1 cellular context compared by ENCODE assay signal in the genomic region with DNA sequence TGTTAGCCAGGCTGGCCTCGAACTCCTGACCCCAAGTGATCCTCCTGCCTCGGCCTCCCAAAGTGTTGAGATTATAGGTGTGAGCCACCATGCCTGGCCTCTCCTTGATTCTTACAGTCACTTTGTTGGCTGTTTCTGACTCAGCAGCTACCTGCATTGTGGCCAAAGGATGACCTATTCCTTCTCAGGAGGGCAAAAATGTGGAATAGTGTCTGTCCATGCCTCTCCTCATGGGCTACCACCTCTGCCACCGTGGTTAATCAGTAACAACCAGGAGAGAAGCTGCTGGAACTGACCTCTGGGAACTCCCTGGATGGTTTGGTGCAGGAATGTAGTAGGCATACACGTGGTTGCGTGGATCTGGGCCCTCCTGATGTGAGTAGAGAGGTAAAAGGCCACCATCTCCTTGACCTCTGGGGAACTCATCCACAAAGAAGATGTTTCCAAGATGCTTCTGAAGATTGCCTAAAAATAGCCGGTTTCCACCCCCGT.
TF ChIP-seq lines count a peak whose summit lies in the region.

No MANE protein-coding gene starts in this region.

TF ChIP-seq in HepG2, 621 proteins besides CTCF, POLR2A, EP300 and RAD21 (continued from another document and continues in another):
- TF ChIP-seq, protein P1, sequence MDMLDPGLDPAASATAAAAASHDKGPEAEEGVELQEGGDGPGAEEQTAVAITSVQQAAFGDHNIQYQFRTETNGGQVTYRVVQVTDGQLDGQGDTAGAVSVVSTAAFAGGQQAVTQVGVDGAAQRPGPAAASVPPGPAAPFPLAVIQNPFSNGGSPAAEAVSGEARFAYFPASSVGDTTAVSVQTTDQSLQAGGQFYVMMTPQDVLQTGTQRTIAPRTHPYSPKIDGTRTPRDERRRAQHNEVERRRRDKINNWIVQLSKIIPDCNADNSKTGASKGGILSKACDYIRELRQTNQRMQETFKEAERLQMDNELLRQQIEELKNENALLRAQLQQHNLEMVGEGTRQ (IDR thresholded peaks at IDR 0.05; ENCODE audit: low read depth, low read length), result no peak
- TF ChIP-seq, protein P1 (CRISPR knock-in tag; IDR thresholded peaks at IDR 0.05; ENCODE audit: borderline replicate concordance), result no peak
- TF ChIP-seq ZSCAN25 (CRISPR knock-in tag; IDR thresholded peaks at IDR 0.05), result no peak; the same call in 1 of the 2 replicates
- no peak for TF ChIP-seq THRA (CRISPR knock-in tag; IDR thresholded peaks at IDR 0.05; ENCODE audit: borderline replicate concordance)
- TF ChIP-seq ZNF235 (CRISPR knock-in tag; IDR thresholded peaks at IDR 0.05; ENCODE audit: borderline replicate concordance), result no peak
- peak; percentile 68; the same call in 1 of the 2 replicates for TF ChIP-seq ZMYM4 (CRISPR knock-in tag; IDR thresholded peaks at IDR 0.05)
- TF ChIP-seq, protein P2, sequence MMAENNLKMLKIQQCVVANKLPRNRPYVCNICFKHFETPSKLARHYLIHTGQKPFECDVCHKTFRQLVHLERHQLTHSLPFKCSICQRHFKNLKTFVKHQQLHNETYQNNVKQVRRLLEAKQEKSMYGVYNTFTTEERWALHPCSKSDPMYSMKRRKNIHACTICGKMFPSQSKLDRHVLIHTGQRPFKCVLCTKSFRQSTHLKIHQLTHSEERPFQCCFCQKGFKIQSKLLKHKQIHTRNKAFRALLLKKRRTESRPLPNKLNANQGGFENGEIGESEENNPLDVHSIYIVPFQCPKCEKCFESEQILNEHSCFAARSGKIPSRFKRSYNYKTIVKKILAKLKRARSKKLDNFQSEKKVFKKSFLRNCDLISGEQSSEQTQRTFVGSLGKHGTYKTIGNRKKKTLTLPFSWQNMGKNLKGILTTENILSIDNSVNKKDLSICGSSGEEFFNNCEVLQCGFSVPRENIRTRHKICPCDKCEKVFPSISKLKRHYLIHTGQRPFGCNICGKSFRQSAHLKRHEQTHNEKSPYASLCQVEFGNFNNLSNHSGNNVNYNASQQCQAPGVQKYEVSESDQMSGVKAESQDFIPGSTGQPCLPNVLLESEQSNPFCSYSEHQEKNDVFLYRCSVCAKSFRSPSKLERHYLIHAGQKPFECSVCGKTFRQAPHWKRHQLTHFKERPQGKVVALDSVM (CRISPR knock-in tag; IDR thresholded peaks at IDR 0.05), result peak; percentile 98
- TF ChIP-seq CEBPG (CRISPR knock-in tag; IDR thresholded peaks at IDR 0.05), result no peak
- 0 out of 2 replicates have a peak, but pooled peaks have one; percentile 72 for TF ChIP-seq ZNF614 (CRISPR knock-in tag; IDR thresholded peaks at IDR 0.05; ENCODE audit: borderline replicate concordance)
- no peak for TF ChIP-seq ATF1 (CRISPR knock-in tag; IDR thresholded peaks at IDR 0.05)
- no peak for TF ChIP-seq CREM (IDR thresholded peaks at IDR 0.05)
- TF ChIP-seq CREM (CRISPR knock-in tag; IDR thresholded peaks at IDR 0.05), result no peak
- TF ChIP-seq ZFP90 (CRISPR knock-in tag; IDR thresholded peaks at IDR 0.05; ENCODE audit: borderline replicate concordance), result no peak
- TF ChIP-seq REPIN1 (CRISPR knock-in tag; IDR thresholded peaks at IDR 0.05; ENCODE audit: borderline replicate concordance, low read depth), result peak; percentile 28; the same call in 1 of the 2 replicates
- no peak for TF ChIP-seq ATM (IDR thresholded peaks at IDR 0.05; ENCODE audit: borderline replicate concordance)
- no peak for TF ChIP-seq ZFP36L2 (CRISPR knock-in tag; IDR thresholded peaks at IDR 0.05)
- TF ChIP-seq ZFP62 (CRISPR knock-in tag; IDR thresholded peaks at IDR 0.05), result no peak
- TF ChIP-seq HNF4A (CRISPR knock-in tag; IDR thresholded peaks at IDR 0.05), result no peak
- no peak for TF ChIP-seq ZNF800 (CRISPR knock-in tag; IDR thresholded peaks at IDR 0.05)
- no peak for TF ChIP-seq ZNF460 (CRISPR knock-in tag; IDR thresholded peaks at IDR 0.05; ENCODE audit: borderline replicate concordance)
- TF ChIP-seq ZNF850 (CRISPR knock-in tag; conservative IDR thresholded peaks at IDR 0.05), result no peak
- no peak for TF ChIP-seq SNRNP70 (IDR thresholded peaks at IDR 0.05; ENCODE audit: low read depth, low read length)
- TF ChIP-seq DBP (CRISPR knock-in tag; IDR thresholded peaks at IDR 0.05; ENCODE audit: not compliant biosample characterization), result no peak
- TF ChIP-seq ZNF547 (CRISPR knock-in tag; IDR thresholded peaks at IDR 0.05), result no peak
- no peak for TF ChIP-seq ELF1 (CRISPR knock-in tag; IDR thresholded peaks at IDR 0.05)
- no peak for TF ChIP-seq MAF1 (CRISPR knock-in tag; IDR thresholded peaks at IDR 0.05; ENCODE audit: borderline replicate concordance)
- TF ChIP-seq, protein P3, sequence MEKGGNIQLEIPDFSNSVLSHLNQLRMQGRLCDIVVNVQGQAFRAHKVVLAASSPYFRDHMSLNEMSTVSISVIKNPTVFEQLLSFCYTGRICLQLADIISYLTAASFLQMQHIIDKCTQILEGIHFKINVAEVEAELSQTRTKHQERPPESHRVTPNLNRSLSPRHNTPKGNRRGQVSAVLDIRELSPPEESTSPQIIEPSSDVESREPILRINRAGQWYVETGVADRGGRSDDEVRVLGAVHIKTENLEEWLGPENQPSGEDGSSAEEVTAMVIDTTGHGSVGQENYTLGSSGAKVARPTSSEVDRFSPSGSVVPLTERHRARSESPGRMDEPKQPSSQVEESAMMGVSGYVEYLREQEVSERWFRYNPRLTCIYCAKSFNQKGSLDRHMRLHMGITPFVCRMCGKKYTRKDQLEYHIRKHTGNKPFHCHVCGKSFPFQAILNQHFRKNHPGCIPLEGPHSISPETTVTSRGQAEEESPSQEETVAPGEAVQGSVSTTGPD (CRISPR knock-in tag; IDR thresholded peaks at IDR 0.05), result peak; percentile 82; the same call in 1 of the 2 replicates
- no peak for TF ChIP-seq THAP7 (CRISPR knock-in tag; IDR thresholded peaks at IDR 0.05)
- no peak for TF ChIP-seq ZNF180 (CRISPR knock-in tag; IDR thresholded peaks at IDR 0.05; ENCODE audit: borderline replicate concordance, low read depth)
- peak; percentile 83 for TF ChIP-seq ZMYM2 (CRISPR knock-in tag; IDR thresholded peaks at IDR 0.05)
- no peak for TF ChIP-seq MZF1 (CRISPR knock-in tag; IDR thresholded peaks at IDR 0.05; ENCODE audit: borderline replicate concordance)
- TF ChIP-seq NCOR1 (IDR thresholded peaks at IDR 0.05; ENCODE audit: borderline replicate concordance, low read length), result no peak; the same call in 1 of the 2 replicates
- no peak for TF ChIP-seq CHD2 (IDR thresholded peaks at IDR 0.05; ENCODE audit: low read depth, low read length)
- no peak for TF ChIP-seq PRMT3 (CRISPR knock-in tag; IDR thresholded peaks at IDR 0.05; ENCODE audit: borderline replicate concordance, low read depth)
- peak; percentile 68 for TF ChIP-seq HOXA3 (CRISPR knock-in tag; IDR thresholded peaks at IDR 0.05)
- TF ChIP-seq ZNF674 (CRISPR knock-in tag; IDR thresholded peaks at IDR 0.05; ENCODE audit: low read depth), result no peak
- TF ChIP-seq NR2F6 (IDR thresholded peaks at IDR 0.05), result peak; percentile 75
- TF ChIP-seq NR2F6 (CRISPR knock-in tag; IDR thresholded peaks at IDR 0.05), result peak; percentile 86
- no peak for TF ChIP-seq YY1 (IDR thresholded peaks at IDR 0.05; ENCODE audit: insufficient read depth, insufficient replicate concordance, low read depth, low read length)
- TF ChIP-seq MTA1 (CRISPR knock-in tag; IDR thresholded peaks at IDR 0.05; ENCODE audit: borderline replicate concordance), result no peak
- peak; percentile 63; the same call in 1 of the 2 replicates for TF ChIP-seq HMG20A (CRISPR knock-in tag; IDR thresholded peaks at IDR 0.05; ENCODE audit: borderline replicate concordance)
- TF ChIP-seq ZSCAN12 (CRISPR knock-in tag; IDR thresholded peaks at IDR 0.05), result no peak
- TF ChIP-seq LBX2 (CRISPR knock-in tag; IDR thresholded peaks at IDR 0.05; ENCODE audit: borderline replicate concordance), result no peak
- TF ChIP-seq ZNF431 (CRISPR knock-in tag; IDR thresholded peaks at IDR 0.05; ENCODE audit: borderline replicate concordance, low read depth), result no peak
- no peak for TF ChIP-seq RFXANK (CRISPR knock-in tag; IDR thresholded peaks at IDR 0.05)
- TF ChIP-seq ZNF432 (CRISPR knock-in tag; IDR thresholded peaks at IDR 0.05; ENCODE audit: borderline replicate concordance), result no peak
- TF ChIP-seq ZNF230 (CRISPR knock-in tag; IDR thresholded peaks at IDR 0.05), result no peak
- TF ChIP-seq EEA1 (CRISPR knock-in tag; IDR thresholded peaks at IDR 0.05; ENCODE audit: borderline replicate concordance), result no peak
- peak; percentile 57 for TF ChIP-seq KAT8 (CRISPR knock-in tag; IDR thresholded peaks at IDR 0.05)
- no peak for TF ChIP-seq ESRRA (CRISPR knock-in tag; IDR thresholded peaks at IDR 0.05; ENCODE audit: low read depth)
- peak; percentile 41 for TF ChIP-seq ZSCAN21 (CRISPR knock-in tag; IDR thresholded peaks at IDR 0.05; ENCODE audit: borderline replicate concordance)
- TF ChIP-seq GLMP (CRISPR knock-in tag; IDR thresholded peaks at IDR 0.05; ENCODE audit: borderline replicate concordance), result no peak
- 0 out of 2 replicates have a peak, but pooled peaks have one; percentile 51 for TF ChIP-seq ZNF224 (CRISPR knock-in tag; IDR thresholded peaks at IDR 0.05)
- no peak for TF ChIP-seq RAD51 (IDR thresholded peaks at IDR 0.05; ENCODE audit: borderline replicate concordance)
- TF ChIP-seq SMARCE1 (IDR thresholded peaks at IDR 0.05; ENCODE audit: borderline replicate concordance), result no peak
- no peak for TF ChIP-seq PHB2 (IDR thresholded peaks at IDR 0.05; ENCODE audit: partially characterized antibody)
- TF ChIP-seq IRF2 (CRISPR knock-in tag; IDR thresholded peaks at IDR 0.05), result peak; percentile 76
- TF ChIP-seq ZNF879 (CRISPR knock-in tag; IDR thresholded peaks at IDR 0.05), result no peak
- TF ChIP-seq CENPBD1 (CRISPR knock-in tag; IDR thresholded peaks at IDR 0.05; ENCODE audit: borderline replicate concordance, low read depth), result no peak
- no peak for TF ChIP-seq ARNT (IDR thresholded peaks at IDR 0.05)
